14 cellular contexts compared by ENCODE assay signal in the genomic region with DNA sequence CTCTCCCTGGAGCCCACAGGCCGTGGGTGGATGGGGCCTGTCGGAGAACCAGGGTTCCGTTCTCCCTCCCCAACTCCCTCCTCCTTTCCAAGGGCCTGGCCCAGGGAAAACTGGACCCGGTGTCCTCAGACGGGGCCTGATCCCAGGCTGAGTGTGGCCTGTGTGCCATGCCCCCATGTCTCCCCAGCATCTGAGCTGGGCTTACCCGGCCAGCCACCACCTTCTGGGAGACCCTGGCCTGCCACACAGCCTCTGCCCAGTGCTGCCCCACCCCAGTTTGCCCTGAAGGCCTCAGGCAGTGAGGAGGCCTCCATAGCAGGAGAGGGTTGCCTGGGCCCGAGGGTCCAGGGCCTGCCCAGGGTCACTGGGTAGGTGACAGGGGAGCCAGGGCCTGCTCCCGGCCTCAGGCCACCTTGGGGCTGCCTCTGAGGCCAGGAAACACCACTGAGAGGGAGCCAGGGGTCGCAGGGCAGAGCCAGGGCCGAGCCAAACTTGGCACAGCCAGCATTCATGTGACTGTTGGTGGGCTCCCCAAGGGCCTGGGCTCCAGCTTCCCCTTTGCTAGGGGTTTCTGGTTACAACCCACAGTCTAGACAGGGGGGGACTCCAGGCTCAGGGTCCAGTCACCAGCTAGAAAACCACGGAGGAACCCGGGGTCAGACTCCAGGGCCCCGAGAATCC. TPM values are rescaled to one million over a fixed set of nuclear protein-coding genes. Genes with fewer than 3 reads are reported as not detected.
A peak's percentile ranks its signal among the peaks of the same experiment; 100 is the strongest.
DNase-seq lines count a peak whose midpoint lies in the region; ATAC-seq and TF ChIP-seq lines count a peak whose summit lies in the region.
"Had no signal": no experiment of that assay in that cellular context is flagged by ENCODE, and none has a peak within 500 bp of the region (broad histone marks: within the 10 kb centered on the region; RNA-seq: fewer than 3 reads in every experiment).

No MANE protein-coding gene starts in this region.

- no peak for TF ChIP-seq CTCF in Calu3 (IDR thresholded peaks at IDR 0.05; ENCODE audit: unreplicated experiment)
- TF ChIP-seq CTCF in WTC11 (IDR thresholded peaks at IDR 0.05) = no peak
- TF ChIP-seq CTCF in sigmoid colon (IDR thresholded peaks at IDR 0.05) = no peak

- peaks cover 55% of the 10 kb centered on the region for H3K36me3 Mint-ChIP-seq in Calu3 (ENCODE audit: insufficient read depth, unreplicated experiment)
- H3K36me3 Mint-ChIP-seq in WTC11 = peaks cover 3% of the 10 kb centered on the region

- peak overlapping the region; percentile 60 for H3K27ac Mint-ChIP-seq in Calu3 (ENCODE audit: unreplicated experiment)
- H3K27ac Mint-ChIP-seq in WTC11 = no peak overlapping the region
- H3K27ac Mint-ChIP-seq: progenitor cell of endocrine pancreas had no signal

- H3K4me1 Mint-ChIP-seq in Calu3 (ENCODE audit: low read depth, unreplicated experiment) = no peaks in the 10 kb centered on the region
- peaks cover 12% of the 10 kb centered on the region for H3K4me1 Mint-ChIP-seq in WTC11

- no peak for TF ChIP-seq POLR2A in sigmoid colon (IDR thresholded peaks at IDR 0.05)

- ATAC-seq in WTC11 (no peak), left ventricle myocardium superior (peak; percentile 1), GM18858 (IDR thresholded peaks at IDR 0.05; ENCODE audit: unreplicated experiment) (no peak)

- H3K4me3 ChIP-seq in sigmoid colon = no peak overlapping the region
- H3K4me3 ChIP-seq: cardiac muscle cell, upper lobe of left lung had no signal

- H3K36me3 ChIP-seq in sigmoid colon = peaks cover under 1 to 38% (median 26%) of the 10 kb centered on the region in 4 donors

- BruUV-seq in Calu3 (replicated peaks; lab: Mats Ljungman, UMichigan) = no TSS peak

- CTCF ChIA-PET in Calu3 (lab: Charles Lee) = no interaction called here
- CTCF ChIA-PET in WTC11 (lab: Charles Lee) = interaction anchor here (1.2 to 4.4 kb wide), 3 partner anchors 57 to 98 kb away, joined by 3 to 32 read pairs (median 6); no protein-coding TSS in a partner anchor

- POLR2A ChIA-PET in WTC11 (lab: Charles Lee) = no interaction called here

- H3K4me3 Mint-ChIP-seq in Calu3 (ENCODE audit: low read depth, unreplicated experiment) = peak overlapping the region; percentile 7
- H3K4me3 Mint-ChIP-seq in WTC11 = peak overlapping the region; percentile 26; the same call in 1 of the 2 replicates

- no peak for TF ChIP-seq EP300 in sigmoid colon (IDR thresholded peaks at IDR 0.05)

- 51 to 65% methylated on average over 13 of the region's 13 CpGs for WGBS in sigmoid colon, 2 donors

- H3K9me3 Mint-ChIP-seq in Calu3 (ENCODE audit: low read depth, unreplicated experiment) (no peaks in the 10 kb centered on the region), WTC11 (peaks cover 4% of the 10 kb centered on the region)

- no peak for DNase-seq in Calu3
- DNase-seq in WTC11 (ENCODE audit: low spot score) = no peak
- DNase-seq in left ventricle myocardium superior = no peak
- DNase-seq in sigmoid colon = peak; percentile 64
- no peak for DNase-seq in GDM1 (lab: John Stamatoyannopoulos, UW)
- no peak for DNase-seq in SKM-1 treated with dmso at 0.1 percent for 144 hours (lab: John Stamatoyannopoulos, UW; ENCODE audit: unreplicated experiment)
- no peak for DNase-seq in HPDE6-E6E7 (ENCODE audit: extremely low spot score)
- DNase-seq: KG1, kidney glomerular epithelial cell had no signal

- no peak overlapping the region for H3K27ac ChIP-seq in sigmoid colon
- H3K27ac ChIP-seq: cardiac muscle cell had no signal

- H3K4me1 ChIP-seq in sigmoid colon = peaks cover 0 to 25% (median 15%) of the 10 kb centered on the region in 4 donors

- peaks cover 20 to 33% (median 23%) of the 10 kb centered on the region in 3 donors for H3K27me3 ChIP-seq in sigmoid colon

- intact Hi-C loops in Calu3 (cut with micrococcal nuclease; ENCODE audit: unreplicated experiment) = no loop called here
- intact Hi-C loops in left ventricle myocardium superior (cut with micrococcal nuclease) = no loop called here
- intact Hi-C loops in sigmoid colon (cut with DNase I) = loop anchor here (10.0 kb wide), 1 partner anchor 654 kb away; the partner anchor contains the start of gene TSSC4

- H3K27me3 Mint-ChIP-seq in Calu3 (ENCODE audit: unreplicated experiment) = no peaks in the 10 kb centered on the region
- H3K27me3 Mint-ChIP-seq in WTC11 (ENCODE audit: low read depth) = peaks cover 44% of the 10 kb centered on the region

- no peaks in the 10 kb centered on the region for H3K9me3 ChIP-seq in sigmoid colon
- H3K9me3 ChIP-seq: upper lobe of left lung had no signal

TF ChIP-seq in WTC11, 78 proteins besides CTCF, POLR2A, EP300 and RAD21:
- TF ChIP-seq ZNF138 (CRISPR knock-in tag; conservative IDR thresholded peaks at IDR 0.05) = no peak
- no peak for TF ChIP-seq MAX (CRISPR knock-in tag; IDR thresholded peaks at IDR 0.05)
- TF ChIP-seq TP53 (CRISPR knock-in tag; IDR thresholded peaks at IDR 0.05) = no peak
- no peak for TF ChIP-seq RORB (CRISPR knock-in tag; IDR thresholded peaks at IDR 0.05)
- no peak for TF ChIP-seq ZNF263 (CRISPR knock-in tag; IDR thresholded peaks at IDR 0.05; ENCODE audit: low read depth)
- no peak for TF ChIP-seq GTF2I (CRISPR knock-in tag; conservative IDR thresholded peaks at IDR 0.05)
- TF ChIP-seq NR1H2 (CRISPR knock-in tag; IDR thresholded peaks at IDR 0.05) = no peak
- TF ChIP-seq, protein P1, sequence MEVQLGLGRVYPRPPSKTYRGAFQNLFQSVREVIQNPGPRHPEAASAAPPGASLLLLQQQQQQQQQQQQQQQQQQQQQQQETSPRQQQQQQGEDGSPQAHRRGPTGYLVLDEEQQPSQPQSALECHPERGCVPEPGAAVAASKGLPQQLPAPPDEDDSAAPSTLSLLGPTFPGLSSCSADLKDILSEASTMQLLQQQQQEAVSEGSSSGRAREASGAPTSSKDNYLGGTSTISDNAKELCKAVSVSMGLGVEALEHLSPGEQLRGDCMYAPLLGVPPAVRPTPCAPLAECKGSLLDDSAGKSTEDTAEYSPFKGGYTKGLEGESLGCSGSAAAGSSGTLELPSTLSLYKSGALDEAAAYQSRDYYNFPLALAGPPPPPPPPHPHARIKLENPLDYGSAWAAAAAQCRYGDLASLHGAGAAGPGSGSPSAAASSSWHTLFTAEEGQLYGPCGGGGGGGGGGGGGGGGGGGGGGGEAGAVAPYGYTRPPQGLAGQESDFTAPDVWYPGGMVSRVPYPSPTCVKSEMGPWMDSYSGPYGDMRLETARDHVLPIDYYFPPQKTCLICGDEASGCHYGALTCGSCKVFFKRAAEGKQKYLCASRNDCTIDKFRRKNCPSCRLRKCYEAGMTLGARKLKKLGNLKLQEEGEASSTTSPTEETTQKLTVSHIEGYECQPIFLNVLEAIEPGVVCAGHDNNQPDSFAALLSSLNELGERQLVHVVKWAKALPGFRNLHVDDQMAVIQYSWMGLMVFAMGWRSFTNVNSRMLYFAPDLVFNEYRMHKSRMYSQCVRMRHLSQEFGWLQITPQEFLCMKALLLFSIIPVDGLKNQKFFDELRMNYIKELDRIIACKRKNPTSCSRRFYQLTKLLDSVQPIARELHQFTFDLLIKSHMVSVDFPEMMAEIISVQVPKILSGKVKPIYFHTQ (CRISPR knock-in tag; IDR thresholded peaks at IDR 0.05) = no peak
- TF ChIP-seq CBFB (CRISPR knock-in tag; IDR thresholded peaks at IDR 0.05; ENCODE audit: low read depth) = no peak
- TF ChIP-seq USF1 (CRISPR knock-in tag; IDR thresholded peaks at IDR 0.05) = no peak
- TF ChIP-seq MLX (CRISPR knock-in tag; IDR thresholded peaks at IDR 0.05) = no peak
- TF ChIP-seq FOXP1 (CRISPR knock-in tag; IDR thresholded peaks at IDR 0.05; ENCODE audit: borderline replicate concordance) = no peak
- no peak for TF ChIP-seq MXD4 (CRISPR knock-in tag; IDR thresholded peaks at IDR 0.05; ENCODE audit: borderline replicate concordance)

RNA-seq across cellular contexts. Expression of gene IFITM10, which starts 0.6 kb away (rescaled TPM):
- total RNA-seq in Calu3 (2022) (3.3 and 8.1 TPM in 2 replicates), WTC11 (2021) (0.80 to 1.7 TPM (median 1.3 TPM) in 3 replicates), left ventricle myocardium superior (0.77 TPM), sigmoid colon (1 to 10 TPM in 1 of 4 donors, under 1 TPM in 3; 0.36 to 1.4 (median 0.61) TPM)
- under 1 TPM in 1 of 3 donors, not detected in 2; 0.60 TPM for polyA plus RNA-seq in sigmoid colon
- polyA plus RNA-seq: cardiac muscle cell had no signal

RNA-seq across cellular contexts. Expression of gene CTSD, which starts 12.7 kb away (rescaled TPM):
- total RNA-seq in Calu3 (2022) (531 and 685 TPM in 2 replicates), WTC11 (2021) (194 to 199 TPM (median 198 TPM) in 3 replicates), left ventricle myocardium superior (1,004 TPM), sigmoid colon (100 to 1,000 TPM; 173 to 222 (median 209) TPM)
- polyA plus RNA-seq in sigmoid colon = 1,000 to 10,000 TPM in 1 of 3 donors, 100 to 1,000 TPM in 2; 251 to 1,586 (median 853) TPM

RNA-seq across cellular contexts. Expression of gene KRTAP5-6, which starts 54.0 kb away (rescaled TPM):
- total RNA-seq in Calu3 (2022) (not detected in 2 replicates), WTC11 (2021) (0.35 TPM in 1 of 3 replicates, not detected in the others), left ventricle myocardium superior (not detected), sigmoid colon (not detected)
- polyA plus RNA-seq in sigmoid colon = not detected
- total RNA-seq: cardiac muscle cell, H4, progenitor cell of endocrine pancreas, upper lobe of left lung had no signal
- polyA plus RNA-seq: cardiac muscle cell had no signal
